Comparison of ENCODE assay signal across 12 cellular contexts in the genomic region with DNA sequence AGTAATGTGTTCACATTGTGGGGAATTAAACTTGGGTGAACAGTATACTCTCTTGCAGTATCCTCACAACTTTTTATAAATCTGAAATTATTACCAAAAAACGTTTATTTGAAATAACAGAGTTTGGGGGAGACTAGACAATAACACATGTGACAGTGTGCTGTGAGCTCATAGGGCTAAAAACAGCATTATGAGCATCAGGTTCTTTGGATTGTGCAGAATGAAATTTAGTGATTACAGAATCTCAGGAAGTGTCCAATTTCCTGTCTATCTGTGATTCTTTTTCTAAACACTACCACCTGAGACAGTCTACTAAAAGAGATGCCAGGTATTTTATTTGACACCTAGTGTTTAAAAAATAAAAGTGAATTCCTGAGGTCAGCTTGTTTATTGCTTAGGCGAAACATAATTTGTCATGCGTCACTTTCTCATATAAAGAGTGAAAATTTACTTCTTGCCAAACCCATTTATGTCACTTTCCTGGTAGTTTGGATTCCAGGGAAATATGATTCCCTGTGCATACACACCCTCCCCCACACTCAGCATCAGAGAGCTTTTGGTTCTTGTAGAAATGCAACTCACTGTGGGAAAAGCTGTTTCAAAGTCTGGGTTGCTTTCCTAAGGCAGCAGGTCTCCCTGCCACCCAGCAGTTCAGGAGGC.
DNase-seq lines count a peak whose midpoint lies in the region; ATAC-seq and TF ChIP-seq lines count a peak whose summit lies in the region.
"Had no signal": no experiment of that assay in that cellular context is flagged by ENCODE, and none has a peak within 500 bp of the region (broad histone marks: within the 10 kb centered on the region; RNA-seq: fewer than 3 reads in every experiment).

No MANE protein-coding gene starts in this region.

- H3K4ac ChIP-seq in neuronal stem cell (ENCODE audit: low read length): no peak overlapping the region

- H2BK15ac ChIP-seq in neuronal stem cell (ENCODE audit: low read length): no peak overlapping the region

- no peak overlapping the region for H2AK5ac ChIP-seq in neuronal stem cell (ENCODE audit: low read depth, low read length)

- no peaks in the 10 kb centered on the region for H3K27me3 ChIP-seq in GM23248 (replicated peaks; ENCODE audit: insufficient read depth)
- no peaks in the 10 kb centered on the region for H3K27me3 ChIP-seq in neuronal stem cell (ENCODE audit: control insufficient read depth in 3 of 3, insufficient read depth in 3 of 3, low read depth in 1 of 3, low read length in 3 of 3)
- no peaks in the 10 kb centered on the region for H3K27me3 ChIP-seq in psoas muscle (ENCODE audit: insufficient read depth in 3 of 3, low read length in 2 of 3)

- no peak for TF ChIP-seq CTCF in psoas muscle (IDR thresholded peaks at IDR 0.05)

- no peak overlapping the region for H3K14ac ChIP-seq in neuronal stem cell (ENCODE audit: low read length)

- no peak overlapping the region for H2BK12ac ChIP-seq in neuronal stem cell (ENCODE audit: low read length)

- H3K9me2 ChIP-seq in GM23248 (ENCODE audit: insufficient read depth): no peaks in the 10 kb centered on the region

- WGBS in GM23248 (ENCODE audit: low coverage in 1 of 2, low lambda C conversion rate in 2 of 2, missing lambda C conversion rate in 2 of 2), 2 experiments: 40 to 55% methylated on average over 3 of the region's 3 CpGs
- no CpG with 5 or more reads among the region's 3 CpGs for WGBS in neuronal stem cell (ENCODE audit: extremely low coverage in 2 of 2, insufficient read length in 2 of 2, insufficient replicate concordance in 1 of 2), 2 donors
- WGBS in psoas muscle, 3 donors: 34 to 44% (median 39%) methylated on average over 3 of the region's 3 CpGs

- H2BK120ac ChIP-seq in neuronal stem cell (ENCODE audit: low read depth, low read length): no peak overlapping the region

- H3K4me3 ChIP-seq in GM23248: no peak overlapping the region
- H3K4me3 ChIP-seq in neuronal stem cell (ENCODE audit: low read length in 2 of 2): no peak overlapping the region
- no peak overlapping the region for H3K4me3 ChIP-seq in psoas muscle

- in situ Hi-C loops in GM23248 (cut with MboI): no loop called here

- H2AFZ ChIP-seq in GM23248 (no peak overlapping the region), neuronal stem cell (ENCODE audit: low read length) (peak overlapping the region; percentile 76)

- H4K20me1 ChIP-seq in GM23248 (ENCODE audit: insufficient read depth): no peaks in the 10 kb centered on the region

- no peak overlapping the region for H3K18ac ChIP-seq in neuronal stem cell (ENCODE audit: low read length)

- H3K4me1 ChIP-seq in GM23248 (ENCODE audit: insufficient read depth) (peaks cover 38% of the 10 kb centered on the region), neuronal stem cell (ENCODE audit: control insufficient read depth in 2 of 2, insufficient read depth in 1 of 2, low read depth in 1 of 2, low read length in 2 of 2) (peaks cover 14 to 25% of the 10 kb centered on the region in 2 donors), psoas muscle (no peaks in the 10 kb centered on the region)

- no peak for ATAC-seq in HG02973 (IDR thresholded peaks at IDR 0.05; ENCODE audit: unreplicated experiment)
- no peak for ATAC-seq in psoas muscle

- H3K79me2 ChIP-seq in GM23248 (ENCODE audit: insufficient read depth): no peaks in the 10 kb centered on the region

- H3K36me3 ChIP-seq in GM23248 (ENCODE audit: low read depth) (no peaks in the 10 kb centered on the region), neuronal stem cell (replicated peaks in 1 of 2; ENCODE audit: control insufficient read depth in 2 of 2, insufficient read depth in 2 of 2, low read length in 2 of 2) (no peaks in the 10 kb centered on the region), psoas muscle (ENCODE audit: insufficient read depth in 1 of 2, low read depth in 1 of 2) (no peaks in the 10 kb centered on the region)

- H3K4me2 ChIP-seq in GM23248 (ENCODE audit: unreplicated experiment) (peak overlapping the region; percentile 46), neuronal stem cell (ENCODE audit: insufficient read depth, low read length, poor library complexity, severe bottlenecking) (no peak overlapping the region)

- H4K91ac ChIP-seq in neuronal stem cell (ENCODE audit: low read depth, low read length, poor library complexity): no peak overlapping the region

- H2BK5ac ChIP-seq in neuronal stem cell (ENCODE audit: low read length): no peak overlapping the region

- intact Hi-C loops in psoas muscle (cut with DNase I): no loop called here

- no peak overlapping the region for H3K23ac ChIP-seq in neuronal stem cell (ENCODE audit: low read depth, low read length, poor library complexity)

- no peaks in the 10 kb centered on the region for H3K79me1 ChIP-seq in neuronal stem cell (ENCODE audit: low read depth, low read length)

- H4K8ac ChIP-seq in neuronal stem cell (ENCODE audit: low read depth, low read length): no peak overlapping the region

- H3K9ac ChIP-seq in GM23248 (no peak overlapping the region), neuronal stem cell (ENCODE audit: low read depth, low read length, poor library complexity) (no peak overlapping the region)

- no peak overlapping the region for H3K27ac ChIP-seq in GM23248
- no peak overlapping the region for H3K27ac ChIP-seq in neuronal stem cell (replicated peaks; ENCODE audit: low read length)
- H3K27ac ChIP-seq in psoas muscle: no peak overlapping the region

- peak; percentile 55 for DNase-seq in GM23248
- DNase-seq in NCI-H226: peak; percentile 50
- DNase-seq in fibroblast of gingiva (ENCODE audit: low read depth): peak; percentile 72
- DNase-seq in neuronal stem cell (ENCODE audit: low spot score): no peak
- no peak for DNase-seq in psoas muscle
- DNase-seq in cerebellum (ENCODE audit: low spot score): no peak
- DNase-seq: activated CD4-positive, alpha-beta T cell treated with anti-CD3 and anti-CD28 coated beads for 1 hour; activated gamma-delta T cell treated with Interleukin-2 at 50 U/mL for 16 hours; COR-L47; NCI-H774; stimulated activated CD8-positive, alpha-beta memory T cell treated with anti-CD3 and anti-CD28 coated beads, Interleukin-4, amount 100 ng/mL, for 48 hours had no signal

- H3K9me3 ChIP-seq in GM23248 (ENCODE audit: low read depth) (no peaks in the 10 kb centered on the region), neuronal stem cell (replicated peaks in 1 of 2; ENCODE audit: control insufficient read depth in 2 of 2, insufficient read depth in 1 of 2, low read depth in 1 of 2, low read length in 2 of 2) (no peaks in the 10 kb centered on the region), psoas muscle (no peaks in the 10 kb centered on the region)

- H3F3A ChIP-seq in GM23248 (ENCODE audit: insufficient read depth): peaks cover 38% of the 10 kb centered on the region

Comparison
In these comparisons a context has a peak if more than half of its experiments do, and no peak if none do; other contexts are left out.
1. DNase-seq: peak in GM23248 (single experiment), NCI-H226 (single experiment) and fibroblast of gingiva (single experiment); none in neuronal stem cell (single experiment), psoas muscle (0 of 2) and cerebellum (single experiment).